Comparison of ENCODE assay signal across 8 cellular contexts in the genomic region with DNA sequence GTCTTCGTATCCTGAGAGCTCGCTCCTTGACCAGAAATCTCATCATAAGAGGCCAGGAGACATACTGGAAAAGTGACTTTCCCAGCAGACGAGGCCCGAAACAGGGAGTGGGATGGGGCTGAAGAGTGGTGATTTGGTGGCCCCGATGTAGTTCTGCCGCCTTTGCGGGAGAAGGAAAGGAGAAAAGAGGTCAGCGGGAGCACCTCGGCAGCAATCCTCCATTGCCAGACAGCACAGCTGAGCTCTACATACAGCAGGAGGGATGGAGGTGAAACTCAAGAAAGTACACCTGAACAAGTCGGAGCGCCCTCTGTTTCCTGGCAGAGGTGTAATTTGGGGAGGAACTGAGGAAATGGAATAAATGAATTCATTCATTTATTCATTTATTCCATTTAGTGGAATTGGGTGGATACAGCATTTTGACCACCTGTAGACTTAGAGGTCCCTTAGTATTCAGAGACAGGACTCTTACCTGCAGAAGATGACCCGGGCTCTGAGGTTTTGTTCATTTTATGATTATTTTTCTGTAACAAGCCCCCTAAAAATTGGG. TPM values are rescaled to one million over a fixed set of nuclear protein-coding genes. Genes with fewer than 3 reads are reported as not detected.
DNase-seq lines count a peak whose midpoint lies in the region; ATAC-seq and TF ChIP-seq lines count a peak whose summit lies in the region.

No MANE protein-coding gene starts in this region.

- peaks cover 42% of the 10 kb centered on the region for H3K4me1 Mint-ChIP-seq in CD4-positive, alpha-beta T cell (ENCODE audit: low read depth)
- peaks cover 25 to 28% of the 10 kb centered on the region in 2 donors for H3K4me1 Mint-ChIP-seq in effector memory CD8-positive, alpha-beta T cell (ENCODE audit: low read depth in 2 of 2)

- TF ChIP-seq CTCF in CD4-positive, alpha-beta T cell (IDR thresholded peaks at IDR 0.05): no peak

- H3K36me3 ChIP-seq in Karpas-422 (ENCODE audit: insufficient read depth, low read length) (no peaks in the 10 kb centered on the region), neuron (ENCODE audit: insufficient read depth, low read length) (no peaks in the 10 kb centered on the region)

- H4K20me1 ChIP-seq in Karpas-422 (ENCODE audit: insufficient read depth, low read depth, low read length): no peaks in the 10 kb centered on the region

- no peaks in the 10 kb centered on the region for H3K36me3 Mint-ChIP-seq in CD4-positive, alpha-beta T cell (ENCODE audit: low read depth)
- peaks cover 6% of the 10 kb centered on the region for H3K36me3 Mint-ChIP-seq in effector memory CD8-positive, alpha-beta T cell (ENCODE audit: insufficient read depth)

- no peaks in the 10 kb centered on the region for H3K9me2 ChIP-seq in Karpas-422 (replicated peaks; ENCODE audit: insufficient read depth, low read length)

- H3K4me2 ChIP-seq in Karpas-422 (ENCODE audit: low read depth, low read length, poor library complexity, severe bottlenecking): peak overlapping the region; percentile 76

- peak overlapping the region; percentile 58 for H3K9ac ChIP-seq in Karpas-422 (ENCODE audit: low read length)

- H2AFZ ChIP-seq in Karpas-422 (ENCODE audit: low read length) (peak overlapping the region; percentile 96), neuron (ENCODE audit: low read depth, low read length) (peak overlapping the region; percentile 39)

- H3K4me3 ChIP-seq in Karpas-422 (ENCODE audit: low read length) (peak overlapping the region; percentile 63), neuron (ENCODE audit: low read length) (peak overlapping the region; percentile 27)

- H3K27ac ChIP-seq in CD4-positive, alpha-beta T cell (ENCODE audit: low read depth, low read length): no peak overlapping the region
- H3K27ac ChIP-seq in Karpas-422 (ENCODE audit: low read length): no peak overlapping the region

- no peaks in the 10 kb centered on the region for H3K79me2 ChIP-seq in Karpas-422 (ENCODE audit: low read length)

- CTCF ChIA-PET in CD4-positive, alpha-beta T cell (lab: Charles Lee): interaction anchor here (0.7 to 5.5 kb wide), 16 partner anchors 8 to 454 kb away, joined by 3 to 198 read pairs (median 4); a partner anchor contains a TSS

- H3K4me1 ChIP-seq in Karpas-422 (ENCODE audit: low read length) (peaks cover 37% of the 10 kb centered on the region), neuron (ENCODE audit: insufficient read depth, low read length) (peaks cover 9% of the 10 kb centered on the region)

- POLR2A ChIA-PET in CD4-positive, alpha-beta T cell (lab: Charles Lee): interaction anchor here (0.5 to 2.4 kb wide), 9 partner anchors 22 to 1094 kb away, joined by 3 to 22 read pairs (median 4); a partner anchor contains a TSS

- peaks cover 20% of the 10 kb centered on the region for H3K27me3 ChIP-seq in CD4-positive, alpha-beta T cell (ENCODE audit: control insufficient read depth, insufficient read depth, low read length)
- H3K27me3 ChIP-seq in Karpas-422 (ENCODE audit: low read length) (no peaks in the 10 kb centered on the region), neuron (ENCODE audit: insufficient read depth, low read length) (peaks cover 73% of the 10 kb centered on the region)

- H3K27ac Mint-ChIP-seq in CD4-positive, alpha-beta T cell: peak overlapping the region; percentile 65
- peak overlapping the region in 1 of 2 donors; percentile 49 for H3K27ac Mint-ChIP-seq in effector memory CD8-positive, alpha-beta T cell

- H3K9me3 Mint-ChIP-seq in CD4-positive, alpha-beta T cell: no peaks in the 10 kb centered on the region
- no peaks in the 10 kb centered on the region for H3K9me3 Mint-ChIP-seq in effector memory CD8-positive, alpha-beta T cell

- intact Hi-C loops in CD4-positive, alpha-beta T cell (cut with DNase I, micrococcal nuclease): loop anchor here (1.0 to 5.0 kb wide), 6 partner anchors 28 to 294 kb away; a partner anchor contains a TSS

- ATAC-seq in CD4-positive, alpha-beta T cell (ENCODE audit: poor library complexity): no peak
- no peak for ATAC-seq in effector memory CD8-positive, alpha-beta T cell (replicated peaks)
- no peak for ATAC-seq in HG02970 (IDR thresholded peaks at IDR 0.05; ENCODE audit: low FRiP score, unreplicated experiment)

- H3K4me3 Mint-ChIP-seq in CD4-positive, alpha-beta T cell: peak overlapping the region; percentile 89
- H3K4me3 Mint-ChIP-seq in effector memory CD8-positive, alpha-beta T cell: peak overlapping the region; percentile 83 to 90

- peaks cover 61% of the 10 kb centered on the region for H3K27me3 Mint-ChIP-seq in CD4-positive, alpha-beta T cell
- H3K27me3 Mint-ChIP-seq in effector memory CD8-positive, alpha-beta T cell: peaks cover 65 to 74% of the 10 kb centered on the region in 2 donors

- DNase-seq in CD4-positive, alpha-beta T cell: peak in 1 of 10 experiments; percentile 2
- DNase-seq in Karpas-422 (no peak), putamen (ENCODE audit: low spot score) (no peak), ureter (ENCODE audit: low spot score) (no peak), nucleus accumbens (lab: John Stamatoyannopoulos, UW) (no peak)
- DNase-seq in effector memory CD8-positive, alpha-beta T cell: no peak

- H3K9me3 ChIP-seq in CD4-positive, alpha-beta T cell (ENCODE audit: control insufficient read depth, low read length): no peaks in the 10 kb centered on the region
- H3K9me3 ChIP-seq in Karpas-422 (ENCODE audit: low read length): no peaks in the 10 kb centered on the region
- no peaks in the 10 kb centered on the region for H3K9me3 ChIP-seq in neuron (ENCODE audit: low read length)

RNA-seq across cellular contexts. Expression of a gene that starts 9.2 kb away (rescaled TPM):
- not detected for total RNA-seq in CD4-positive, alpha-beta T cell
- total RNA-seq in Karpas-422 (2014; rRNA removed; shearing (Covaris generic); ENCODE audit: low replicate concordance): not detected in 2 replicates
- total RNA-seq in ureter: 0.78 TPM

RNA-seq across cellular contexts. Expression of a gene that starts 28.1 kb away (rescaled TPM):
- total RNA-seq in CD4-positive, alpha-beta T cell: not detected
- total RNA-seq in Karpas-422 (2014; rRNA removed; shearing (Covaris generic); ENCODE audit: low replicate concordance): not detected in 2 replicates
- 0.65 TPM for total RNA-seq in ureter

RNA-seq across cellular contexts. Expression of a gene that starts 32.2 kb away (rescaled TPM):
- total RNA-seq in CD4-positive, alpha-beta T cell: not detected
- total RNA-seq in Karpas-422 (2014; rRNA removed; shearing (Covaris generic); ENCODE audit: low replicate concordance): not detected in 2 replicates
- total RNA-seq in ureter: not detected

RNA-seq across cellular contexts. Expression of a gene that starts 36.7 kb away (rescaled TPM):
- total RNA-seq in CD4-positive, alpha-beta T cell: 10 to 100 TPM; 28.3 to 28.6 TPM
- total RNA-seq in Karpas-422 (2014; rRNA removed; shearing (Covaris generic); ENCODE audit: low replicate concordance): 26.6 and 31.5 TPM in 2 replicates
- 76.0 TPM for total RNA-seq in ureter

RNA-seq across cellular contexts. Expression of a gene that starts 42.6 kb away (rescaled TPM):
- 10 to 100 TPM; 36.5 to 39.4 TPM for total RNA-seq in CD4-positive, alpha-beta T cell
- total RNA-seq in Karpas-422 (2014; rRNA removed; shearing (Covaris generic); ENCODE audit: low replicate concordance): 64.3 and 85.1 TPM in 2 replicates
- total RNA-seq in ureter: 33.2 TPM
